ENCODE assay signal across 1 cellular context in the genomic region with DNA sequence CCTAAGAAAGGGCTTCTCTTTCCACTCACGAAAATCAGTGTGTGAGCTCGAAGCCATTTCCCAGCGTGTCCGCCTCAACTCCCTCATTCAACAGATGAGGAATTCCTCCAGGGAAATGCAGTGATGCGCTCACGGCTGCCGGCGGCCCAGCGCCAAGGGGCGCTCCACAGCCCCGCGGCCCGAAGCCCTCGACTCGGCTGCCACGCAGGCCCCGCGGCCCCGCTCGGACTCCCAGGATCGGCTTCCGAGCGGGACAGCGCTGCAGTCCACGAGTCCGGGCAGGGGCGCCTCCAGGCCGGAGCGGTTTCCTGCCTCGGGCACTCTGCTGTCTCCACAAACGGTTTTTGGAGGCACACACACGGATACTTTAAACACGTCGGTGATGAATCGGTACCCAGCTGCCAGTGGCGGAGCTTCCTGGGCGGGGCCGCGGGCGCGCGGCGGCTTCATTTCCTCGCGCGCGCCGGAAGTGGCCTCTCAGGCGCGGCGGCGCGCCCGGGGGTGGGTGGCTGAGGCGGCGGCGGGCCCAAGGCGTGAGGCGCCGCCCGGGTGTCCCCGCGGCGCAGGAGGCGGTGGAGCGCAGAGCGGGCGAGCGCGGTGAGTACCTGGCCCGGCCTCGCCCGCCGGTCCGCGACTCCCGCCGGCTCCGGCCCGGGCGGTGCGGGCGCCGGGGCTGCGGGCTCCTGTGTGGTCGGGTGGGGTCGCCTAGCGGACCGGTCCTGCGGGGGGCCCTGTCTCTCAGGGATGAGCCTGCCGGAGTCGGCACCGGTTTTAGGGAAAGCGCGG.
TF ChIP-seq lines count a peak whose summit lies in the region.

A gene with protein sequence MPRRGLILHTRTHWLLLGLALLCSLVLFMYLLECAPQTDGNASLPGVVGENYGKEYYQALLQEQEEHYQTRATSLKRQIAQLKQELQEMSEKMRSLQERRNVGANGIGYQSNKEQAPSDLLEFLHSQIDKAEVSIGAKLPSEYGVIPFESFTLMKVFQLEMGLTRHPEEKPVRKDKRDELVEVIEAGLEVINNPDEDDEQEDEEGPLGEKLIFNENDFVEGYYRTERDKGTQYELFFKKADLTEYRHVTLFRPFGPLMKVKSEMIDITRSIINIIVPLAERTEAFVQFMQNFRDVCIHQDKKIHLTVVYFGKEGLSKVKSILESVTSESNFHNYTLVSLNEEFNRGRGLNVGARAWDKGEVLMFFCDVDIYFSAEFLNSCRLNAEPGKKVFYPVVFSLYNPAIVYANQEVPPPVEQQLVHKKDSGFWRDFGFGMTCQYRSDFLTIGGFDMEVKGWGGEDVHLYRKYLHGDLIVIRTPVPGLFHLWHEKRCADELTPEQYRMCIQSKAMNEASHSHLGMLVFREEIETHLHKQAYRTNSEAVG (plus strand): TSS at position 475 of the 786 bp plus-strand sequence. CDS start 16,705 bp downstream, outside the sequence.

TF ChIP-seq in HepG2, 621 proteins besides CTCF, POLR2A, EP300 and RAD21 (continued from another document and continues in another):
- TF ChIP-seq SP5 (CRISPR knock-in tag; IDR thresholded peaks at IDR 0.05; ENCODE audit: borderline replicate concordance, low read depth) (0 out of 2 replicates have a peak, but pooled peaks have one; percentile 29), FOSL1 (CRISPR knock-in tag; IDR thresholded peaks at IDR 0.05; ENCODE audit: borderline replicate concordance) (no peak), LCORL (IDR thresholded peaks at IDR 0.05) (no peak), LCORL (CRISPR knock-in tag; IDR thresholded peaks at IDR 0.05) (peak; percentile 57; the same call in 1 of the 2 replicates), CC2D1A (CRISPR knock-in tag; IDR thresholded peaks at IDR 0.05) (no peak), ARNT (IDR thresholded peaks at IDR 0.05) (no peak), NFYB (CRISPR knock-in tag; IDR thresholded peaks at IDR 0.05) (0 out of 2 replicates have a peak, but pooled peaks have one; percentile 10), MIER3 (CRISPR knock-in tag; IDR thresholded peaks at IDR 0.05; ENCODE audit: borderline replicate concordance) (no peak; the same call in 1 of the 2 replicates), ZNF138 (CRISPR knock-in tag; IDR thresholded peaks at IDR 0.05; ENCODE audit: low read depth) (peak; percentile 26; the same call in 1 of the 2 replicates), ZNF720 (CRISPR knock-in tag; IDR thresholded peaks at IDR 0.05) (no peak), PPARG (CRISPR knock-in tag; conservative IDR thresholded peaks at IDR 0.05) (no peak), MLLT10 (CRISPR knock-in tag; IDR thresholded peaks at IDR 0.05) (no peak), ELF1 (CRISPR knock-in tag; IDR thresholded peaks at IDR 0.05) (peak; percentile 39; the same call in 1 of the 2 replicates), ZIK1 (CRISPR knock-in tag; IDR thresholded peaks at IDR 0.05; ENCODE audit: borderline replicate concordance, low read depth) (0 out of 2 replicates have a peak, but pooled peaks have one; percentile 54), HNF4A (CRISPR knock-in tag; IDR thresholded peaks at IDR 0.05) (no peak), ISL2 (CRISPR knock-in tag; IDR thresholded peaks at IDR 0.05) (peak; percentile 37; the same call in 1 of the 2 replicates), BHLHE40 (IDR thresholded peaks at IDR 0.05; ENCODE audit: low read length) (no peak), ZBTB20 (CRISPR knock-in tag; IDR thresholded peaks at IDR 0.05; ENCODE audit: borderline replicate concordance, low read depth) (no peak), CREB1 (IDR thresholded peaks at IDR 0.05) (no peak), CREB1 (CRISPR knock-in tag; IDR thresholded peaks at IDR 0.05) (no peak), HDAC6 (IDR thresholded peaks at IDR 0.05; ENCODE audit: low read depth, low read length) (no peak), SRSF4 (IDR thresholded peaks at IDR 0.05; ENCODE audit: low read depth, low read length, poor library complexity, severe bottlenecking) (no peak), CENPT (CRISPR knock-in tag; IDR thresholded peaks at IDR 0.05; ENCODE audit: low read depth) (no peak), ZNF136 (CRISPR knock-in tag; IDR thresholded peaks at IDR 0.05; ENCODE audit: low read depth) (no peak), ZBTB8A (CRISPR knock-in tag; IDR thresholded peaks at IDR 0.05; ENCODE audit: borderline replicate concordance, low read depth) (no peak), GABPB1 (CRISPR knock-in tag; IDR thresholded peaks at IDR 0.05) (peak; percentile 88), ZNF557 (CRISPR knock-in tag; IDR thresholded peaks at IDR 0.05) (no peak), BRCA1 (CRISPR knock-in tag; IDR thresholded peaks at IDR 0.05) (no peak), ZNF629 (CRISPR knock-in tag; conservative IDR thresholded peaks at IDR 0.05) (no peak), POLR2G (IDR thresholded peaks at IDR 0.05; ENCODE audit: low read depth, low read length) (peak; percentile 74), MXI1 (IDR thresholded peaks at IDR 0.05; ENCODE audit: borderline replicate concordance, low read depth, low read length) (peak; percentile 25; the same call in 1 of the 3 replicates), RORA (CRISPR knock-in tag; IDR thresholded peaks at IDR 0.05) (no peak), ZNF772 (CRISPR knock-in tag; IDR thresholded peaks at IDR 0.05) (no peak), CCDC6 (CRISPR knock-in tag; IDR thresholded peaks at IDR 0.05) (no peak), AGO2 (optimal IDR thresholded peaks at IDR 0.05; ENCODE audit: low read depth, low read length) (peak; percentile 26), KDM5A (IDR thresholded peaks at IDR 0.05; ENCODE audit: borderline replicate concordance, low read length) (peak; percentile 55; the same call in 1 of the 2 replicates), ZNF10 (CRISPR knock-in tag; IDR thresholded peaks at IDR 0.05; ENCODE audit: borderline replicate concordance, low read depth) (no peak), ARHGAP35 (CRISPR knock-in tag; IDR thresholded peaks at IDR 0.05; ENCODE audit: borderline replicate concordance) (peak; percentile 40; the same call in 1 of the 2 replicates), ZNF468 (CRISPR knock-in tag; IDR thresholded peaks at IDR 0.05) (no peak), ZC3H13 (CRISPR knock-in tag; IDR thresholded peaks at IDR 0.05) (no peak), ZNF251 (CRISPR knock-in tag; IDR thresholded peaks at IDR 0.05) (no peak), TOE1 (CRISPR knock-in tag; IDR thresholded peaks at IDR 0.05) (no peak), U2AF2 (IDR thresholded peaks at IDR 0.05; ENCODE audit: low read depth, low read length) (no peak), ZNF326 (CRISPR knock-in tag; IDR thresholded peaks at IDR 0.05; ENCODE audit: borderline replicate concordance) (no peak), ZNF570 (CRISPR knock-in tag; IDR thresholded peaks at IDR 0.05; ENCODE audit: borderline replicate concordance) (no peak)
- TF ChIP-seq, protein P1, sequence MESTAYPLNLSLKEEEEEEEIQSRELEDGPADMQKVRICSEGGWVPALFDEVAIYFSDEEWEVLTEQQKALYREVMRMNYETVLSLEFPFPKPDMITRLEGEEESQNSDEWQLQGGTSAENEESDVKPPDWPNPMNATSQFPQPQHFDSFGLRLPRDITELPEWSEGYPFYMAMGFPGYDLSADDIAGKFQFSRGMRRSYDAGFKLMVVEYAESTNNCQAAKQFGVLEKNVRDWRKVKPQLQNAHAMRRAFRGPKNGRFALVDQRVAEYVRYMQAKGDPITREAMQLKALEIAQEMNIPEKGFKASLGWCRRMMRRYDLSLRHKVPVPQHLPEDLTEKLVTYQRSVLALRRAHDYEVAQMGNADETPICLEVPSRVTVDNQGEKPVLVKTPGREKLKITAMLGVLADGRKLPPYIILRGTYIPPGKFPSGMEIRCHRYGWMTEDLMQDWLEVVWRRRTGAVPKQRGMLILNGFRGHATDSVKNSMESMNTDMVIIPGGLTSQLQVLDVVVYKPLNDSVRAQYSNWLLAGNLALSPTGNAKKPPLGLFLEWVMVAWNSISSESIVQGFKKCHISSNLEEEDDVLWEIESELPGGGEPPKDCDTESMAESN (CRISPR knock-in tag; conservative IDR thresholded peaks at IDR 0.05), result no peak
- TF ChIP-seq, protein P2, sequence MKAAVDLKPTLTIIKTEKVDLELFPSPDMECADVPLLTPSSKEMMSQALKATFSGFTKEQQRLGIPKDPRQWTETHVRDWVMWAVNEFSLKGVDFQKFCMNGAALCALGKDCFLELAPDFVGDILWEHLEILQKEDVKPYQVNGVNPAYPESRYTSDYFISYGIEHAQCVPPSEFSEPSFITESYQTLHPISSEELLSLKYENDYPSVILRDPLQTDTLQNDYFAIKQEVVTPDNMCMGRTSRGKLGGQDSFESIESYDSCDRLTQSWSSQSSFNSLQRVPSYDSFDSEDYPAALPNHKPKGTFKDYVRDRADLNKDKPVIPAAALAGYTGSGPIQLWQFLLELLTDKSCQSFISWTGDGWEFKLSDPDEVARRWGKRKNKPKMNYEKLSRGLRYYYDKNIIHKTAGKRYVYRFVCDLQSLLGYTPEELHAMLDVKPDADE (CRISPR knock-in tag; IDR thresholded peaks at IDR 0.05), result 0 out of 2 replicates have a peak, but pooled peaks have one; percentile 60
- TF ChIP-seq, protein P3, sequence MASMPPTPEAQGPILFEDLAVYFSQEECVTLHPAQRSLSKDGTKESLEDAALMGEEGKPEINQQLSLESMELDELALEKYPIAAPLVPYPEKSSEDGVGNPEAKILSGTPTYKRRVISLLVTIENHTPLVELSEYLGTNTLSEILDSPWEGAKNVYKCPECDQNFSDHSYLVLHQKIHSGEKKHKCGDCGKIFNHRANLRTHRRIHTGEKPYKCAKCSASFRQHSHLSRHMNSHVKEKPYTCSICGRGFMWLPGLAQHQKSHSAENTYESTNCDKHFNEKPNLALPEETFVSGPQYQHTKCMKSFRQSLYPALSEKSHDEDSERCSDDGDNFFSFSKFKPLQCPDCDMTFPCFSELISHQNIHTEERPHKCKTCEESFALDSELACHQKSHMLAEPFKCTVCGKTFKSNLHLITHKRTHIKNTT (CRISPR knock-in tag; IDR thresholded peaks at IDR 0.05), result no peak
- TF ChIP-seq, protein P4, sequence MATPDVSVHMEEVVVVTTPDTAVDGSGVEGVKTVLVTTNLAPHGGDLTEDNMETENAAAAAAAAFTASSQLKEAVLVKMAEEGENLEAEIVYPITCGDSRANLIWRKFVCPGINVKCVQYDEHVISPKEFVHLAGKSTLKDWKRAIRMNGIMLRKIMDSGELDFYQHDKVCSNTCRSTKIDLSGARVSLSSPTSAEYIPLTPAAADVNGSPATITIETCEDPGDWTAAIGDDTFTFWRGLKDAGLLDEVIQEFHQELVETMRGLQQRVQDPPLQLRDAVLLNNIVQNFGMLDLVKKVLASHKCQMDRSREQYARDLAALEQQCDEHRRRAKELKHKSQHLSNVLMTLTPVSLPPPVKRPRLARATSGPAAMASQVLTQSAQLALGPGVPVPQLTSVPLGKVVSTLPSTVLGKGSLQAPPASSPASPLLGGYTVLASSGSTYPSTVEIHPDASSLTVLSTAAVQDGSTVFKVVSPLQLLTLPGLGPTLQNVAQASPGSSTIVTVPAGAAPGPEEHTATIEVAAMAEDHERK (CRISPR knock-in tag; IDR thresholded peaks at IDR 0.05; ENCODE audit: low read depth), result no peak
- TF ChIP-seq, protein P5, sequence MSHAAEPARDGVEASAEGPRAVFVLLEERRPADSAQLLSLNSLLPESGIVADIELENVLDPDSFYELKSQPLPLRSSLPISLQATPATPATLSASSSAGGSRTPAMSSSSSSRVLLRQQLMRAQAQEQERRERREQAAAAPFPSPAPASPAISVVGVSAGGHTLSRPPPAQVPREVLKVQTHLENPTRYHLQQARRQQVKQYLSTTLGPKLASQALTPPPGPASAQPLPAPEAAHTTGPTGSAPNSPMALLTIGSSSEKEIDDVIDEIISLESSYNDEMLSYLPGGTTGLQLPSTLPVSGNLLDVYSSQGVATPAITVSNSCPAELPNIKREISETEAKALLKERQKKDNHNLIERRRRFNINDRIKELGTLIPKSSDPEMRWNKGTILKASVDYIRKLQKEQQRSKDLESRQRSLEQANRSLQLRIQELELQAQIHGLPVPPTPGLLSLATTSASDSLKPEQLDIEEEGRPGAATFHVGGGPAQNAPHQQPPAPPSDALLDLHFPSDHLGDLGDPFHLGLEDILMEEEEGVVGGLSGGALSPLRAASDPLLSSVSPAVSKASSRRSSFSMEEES (CRISPR knock-in tag; IDR thresholded peaks at IDR 0.05), result no peak
- TF ChIP-seq, protein P6, sequence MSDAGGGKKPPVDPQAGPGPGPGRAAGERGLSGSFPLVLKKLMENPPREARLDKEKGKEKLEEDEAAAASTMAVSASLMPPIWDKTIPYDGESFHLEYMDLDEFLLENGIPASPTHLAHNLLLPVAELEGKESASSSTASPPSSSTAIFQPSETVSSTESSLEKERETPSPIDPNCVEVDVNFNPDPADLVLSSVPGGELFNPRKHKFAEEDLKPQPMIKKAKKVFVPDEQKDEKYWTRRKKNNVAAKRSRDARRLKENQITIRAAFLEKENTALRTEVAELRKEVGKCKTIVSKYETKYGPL (CRISPR knock-in tag; IDR thresholded peaks at IDR 0.05), result no peak
- TF ChIP-seq, protein P7, sequence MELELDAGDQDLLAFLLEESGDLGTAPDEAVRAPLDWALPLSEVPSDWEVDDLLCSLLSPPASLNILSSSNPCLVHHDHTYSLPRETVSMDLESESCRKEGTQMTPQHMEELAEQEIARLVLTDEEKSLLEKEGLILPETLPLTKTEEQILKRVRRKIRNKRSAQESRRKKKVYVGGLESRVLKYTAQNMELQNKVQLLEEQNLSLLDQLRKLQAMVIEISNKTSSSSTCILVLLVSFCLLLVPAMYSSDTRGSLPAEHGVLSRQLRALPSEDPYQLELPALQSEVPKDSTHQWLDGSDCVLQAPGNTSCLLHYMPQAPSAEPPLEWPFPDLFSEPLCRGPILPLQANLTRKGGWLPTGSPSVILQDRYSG (CRISPR knock-in tag; IDR thresholded peaks at IDR 0.05), result peak; percentile 91
- TF ChIP-seq, protein P8, sequence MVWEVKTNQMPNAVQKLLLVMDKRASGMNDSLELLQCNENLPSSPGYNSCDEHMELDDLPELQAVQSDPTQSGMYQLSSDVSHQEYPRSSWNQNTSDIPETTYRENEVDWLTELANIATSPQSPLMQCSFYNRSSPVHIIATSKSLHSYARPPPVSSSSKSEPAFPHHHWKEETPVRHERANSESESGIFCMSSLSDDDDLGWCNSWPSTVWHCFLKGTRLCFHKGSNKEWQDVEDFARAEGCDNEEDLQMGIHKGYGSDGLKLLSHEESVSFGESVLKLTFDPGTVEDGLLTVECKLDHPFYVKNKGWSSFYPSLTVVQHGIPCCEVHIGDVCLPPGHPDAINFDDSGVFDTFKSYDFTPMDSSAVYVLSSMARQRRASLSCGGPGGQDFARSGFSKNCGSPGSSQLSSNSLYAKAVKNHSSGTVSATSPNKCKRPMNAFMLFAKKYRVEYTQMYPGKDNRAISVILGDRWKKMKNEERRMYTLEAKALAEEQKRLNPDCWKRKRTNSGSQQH (CRISPR knock-in tag; IDR thresholded peaks at IDR 0.05; ENCODE audit: low read depth), result no peak
- TF ChIP-seq, protein P9, sequence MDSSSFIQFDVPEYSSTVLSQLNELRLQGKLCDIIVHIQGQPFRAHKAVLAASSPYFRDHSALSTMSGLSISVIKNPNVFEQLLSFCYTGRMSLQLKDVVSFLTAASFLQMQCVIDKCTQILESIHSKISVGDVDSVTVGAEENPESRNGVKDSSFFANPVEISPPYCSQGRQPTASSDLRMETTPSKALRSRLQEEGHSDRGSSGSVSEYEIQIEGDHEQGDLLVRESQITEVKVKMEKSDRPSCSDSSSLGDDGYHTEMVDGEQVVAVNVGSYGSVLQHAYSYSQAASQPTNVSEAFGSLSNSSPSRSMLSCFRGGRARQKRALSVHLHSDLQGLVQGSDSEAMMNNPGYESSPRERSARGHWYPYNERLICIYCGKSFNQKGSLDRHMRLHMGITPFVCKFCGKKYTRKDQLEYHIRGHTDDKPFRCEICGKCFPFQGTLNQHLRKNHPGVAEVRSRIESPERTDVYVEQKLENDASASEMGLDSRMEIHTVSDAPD (CRISPR knock-in tag; IDR thresholded peaks at IDR 0.05), result 0 out of 2 replicates have a peak, but pooled peaks have one; percentile 4
